Comparison of ENCODE assay signal across 12 cellular contexts in genomic region chr10:73717564-73717963, GRCh38. TPM values are rescaled to one million over a fixed set of nuclear protein-coding genes. Genes with fewer than 3 reads are reported as not detected.
DNase-seq lines count a peak whose midpoint lies in the region; ATAC-seq and TF ChIP-seq lines count a peak whose summit lies in the region.
"Had no signal": no experiment of that assay in that cellular context is flagged by ENCODE, and none has a peak within 500 bp of the region (broad histone marks: within the 10 kb centered on the region; RNA-seq: fewer than 3 reads in every experiment).

No MANE protein-coding gene starts in this region.

- H3K9me3 Mint-ChIP-seq in CD14-positive monocyte, result no peaks in the 10 kb centered on the region

- no peaks in the 10 kb centered on the region for H3K27me3 Mint-ChIP-seq in CD14-positive monocyte (ENCODE audit: low read depth in 3 of 3)

- peak overlapping the region; percentile 63 to 78 for H3K4me3 Mint-ChIP-seq in CD14-positive monocyte

- no peaks in the 10 kb centered on the region for H3K9me3 ChIP-seq in left lung

- peaks cover 14% of the 10 kb centered on the region for H3K4me1 Mint-ChIP-seq in CD14-positive monocyte

- ATAC-seq in HG02610 (IDR thresholded peaks at IDR 0.05; ENCODE audit: unreplicated experiment), result peak; percentile 39
- ATAC-seq in left lung, result peak; percentile 42

- H3K4me3 ChIP-seq in left lung, result no peak overlapping the region

- H3K27ac Mint-ChIP-seq in CD14-positive monocyte, result peak overlapping the region; percentile 88 to 96 (median 95)

- H3K27me3 ChIP-seq in left lung, result no peaks in the 10 kb centered on the region

- peaks cover 0 to 5% of the 10 kb centered on the region in 2 donors for H3K4me1 ChIP-seq in left lung

- H3K36me3 ChIP-seq in left lung, result peaks cover 0 to 70% of the 10 kb centered on the region in 2 donors

- intact Hi-C loops in CD14-positive monocyte (cut with micrococcal nuclease) (no loop called here), left lung (cut with DNase I) (no loop called here)

- H3K27ac ChIP-seq in left lung, result peak overlapping the region in 1 of 2 donors; percentile 29

- no peak for DNase-seq in CD14-positive monocyte (ENCODE audit: low spot score)
- DNase-seq in SKM-1 treated with dmso at 0.1 percent for 144 hours (lab: John Stamatoyannopoulos, UW; ENCODE audit: unreplicated experiment), result peak; percentile 42
- no peak for DNase-seq in left lung
- DNase-seq in NCI-H446 (lab: John Stamatoyannopoulos, UW), result no peak
- DNase-seq in stimulated activated CD4-positive, alpha-beta T cell treated with anti-CD3 and anti-CD28 coated beads, Interleukin-4, amount 100 ng/mL, for 24 hours, result no peak
- DNase-seq in stimulated activated CD4-positive, alpha-beta T cell treated with anti-CD3 and anti-CD28 coated beads, Interleukin-4, amount 100 ng/mL, for 4 hours, result no peak
- no peak for DNase-seq in SW480 (ENCODE audit: low spot score)
- DNase-seq: effector CD8-positive, alpha-beta T cell; GF-D8; GOT3; NCI-H1417 treated with DMSO at 0.1 percent for 48 hours had no signal

- H3K36me3 Mint-ChIP-seq in CD14-positive monocyte, result peaks cover 59 to 60% of the 10 kb centered on the region in 2 donors

- TF ChIP-seq CTCF in CD14-positive monocyte (IDR thresholded peaks at IDR 0.05) (no peak), left lung (IDR thresholded peaks at IDR 0.05) (no peak)

RNA-seq across cellular contexts. Expression of gene AGAP5, which starts 19.7 kb away (rescaled TPM):
- polyA plus RNA-seq in CD14-positive monocyte, result under 1 TPM; 0.23 to 0.44 TPM
- 1 to 10 TPM; 8.4 to 10.0 TPM for total RNA-seq in left lung

RNA-seq across cellular contexts. Expression of gene SEC24C, which starts 26.6 kb away (rescaled TPM):
- 10 to 100 TPM; 25.7 to 44.8 TPM for polyA plus RNA-seq in CD14-positive monocyte
- 10 to 100 TPM; 86.6 to 88.1 TPM for total RNA-seq in left lung
